ENCODE assay signal across 21 cellular contexts in the genomic region with DNA sequence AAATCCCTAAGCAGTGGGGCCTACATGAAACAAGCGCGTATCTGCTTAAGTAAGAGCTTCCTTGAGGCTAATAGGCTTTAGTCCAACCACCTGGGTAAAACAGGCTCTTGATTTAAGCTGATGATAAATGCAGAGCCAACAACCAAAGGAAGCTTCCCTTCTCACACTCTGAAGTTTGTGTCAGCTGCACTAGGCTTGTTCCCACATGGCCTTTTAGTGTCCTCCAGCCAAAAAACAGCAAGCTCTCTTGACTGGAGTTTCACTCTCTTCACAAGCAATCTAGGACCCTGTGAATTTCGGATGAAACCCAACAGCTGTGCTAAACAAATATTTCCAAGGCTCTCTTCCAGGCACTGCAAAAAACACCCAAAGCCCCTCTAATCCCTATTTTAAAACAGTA.
A peak's percentile ranks its signal among the peaks of the same experiment; 100 is the strongest.
DNase-seq lines count a peak whose midpoint lies in the region; ATAC-seq and TF ChIP-seq lines count a peak whose summit lies in the region.
"Had no signal": no experiment of that assay in that cellular context is flagged by ENCODE, and none has a peak within 500 bp of the region (broad histone marks: within the 10 kb centered on the region; RNA-seq: fewer than 3 reads in every experiment).

No MANE protein-coding gene starts in this region.

- H3K27me3 ChIP-seq in right atrium auricular region (no peaks in the 10 kb centered on the region), WERI-Rb-1 (ENCODE audit: insufficient read depth, low read depth, severe bottlenecking) (no peaks in the 10 kb centered on the region), prostate gland (replicated peaks; ENCODE audit: insufficient read depth) (no peaks in the 10 kb centered on the region), body of pancreas (no peaks in the 10 kb centered on the region)
- H3K27me3 ChIP-seq: BLaER1 treated with 17β-estradiol and CSF1 and Interleukin-3, amounts not matched to agents 10 nM and 100 nM had no signal

- ATAC-seq in Right ventricle myocardium inferior, result peak; percentile 62
- ATAC-seq in body of pancreas, result no peak
- ATAC-seq: CD8-positive, alpha-beta T cell; HCT116 had no signal

- no peak for TF ChIP-seq CTCF in right atrium auricular region (IDR thresholded peaks at IDR 0.05)
- TF ChIP-seq CTCF in WERI-Rb-1 (IDR thresholded peaks at IDR 0.05; ENCODE audit: low read depth, low read length), result no peak
- no peak for TF ChIP-seq CTCF in prostate gland (IDR thresholded peaks at IDR 0.05)
- no peak for TF ChIP-seq CTCF in body of pancreas (IDR thresholded peaks at IDR 0.05)

- H3K36me3 ChIP-seq in right atrium auricular region, result no peaks in the 10 kb centered on the region
- no peaks in the 10 kb centered on the region for H3K36me3 ChIP-seq in WERI-Rb-1
- no peaks in the 10 kb centered on the region for H3K36me3 ChIP-seq in prostate gland
- no peaks in the 10 kb centered on the region for H3K36me3 ChIP-seq in body of pancreas (replicated peaks in 1 of 2; ENCODE audit: insufficient read depth in 1 of 2, low read depth in 2 of 2)
- H3K36me3 ChIP-seq: BLaER1 treated with 17β-estradiol and CSF1 and Interleukin-3, amounts not matched to agents 10 nM and 100 nM had no signal

- H3K27ac ChIP-seq in right atrium auricular region (no peak overlapping the region), WERI-Rb-1 (no peak overlapping the region), prostate gland (no peak overlapping the region), body of pancreas (no peak overlapping the region)
- H3K27ac ChIP-seq: BLaER1 treated with 17β-estradiol and CSF1 and Interleukin-3, amounts not matched to agents 10 nM and 100 nM; PC-9; RWPE1 had no signal

- H3K4me3 ChIP-seq in right atrium auricular region, result no peak overlapping the region
- no peak overlapping the region for H3K4me3 ChIP-seq in WERI-Rb-1 (ENCODE audit: low read depth, low read length)
- H3K4me3 ChIP-seq in prostate gland, result no peak overlapping the region
- no peak overlapping the region for H3K4me3 ChIP-seq in body of pancreas
- H3K4me3 ChIP-seq: BLaER1 treated with 17β-estradiol and CSF1 and Interleukin-3, amounts not matched to agents 10 nM and 100 nM; PC-9 had no signal

- H3K9me3 ChIP-seq in right atrium auricular region (no peaks in the 10 kb centered on the region), WERI-Rb-1 (ENCODE audit: severe bottlenecking) (no peaks in the 10 kb centered on the region), prostate gland (no peaks in the 10 kb centered on the region), body of pancreas (peaks cover 0 to 4% (median 0%) of the 10 kb centered on the region in 3 donors)

- 27% methylated on average over 3 of the region's 3 CpGs for WGBS in prostate gland
- 64 to 74% methylated on average over 3 of the region's 3 CpGs for WGBS in body of pancreas, 2 donors

- TF ChIP-seq POLR2A in prostate gland (IDR thresholded peaks at IDR 0.05) (no peak), body of pancreas (IDR thresholded peaks at IDR 0.05) (no peak)

- DNase-seq in Right ventricle myocardium inferior (ENCODE audit: missing footprints), result no peak
- DNase-seq in right atrium auricular region (ENCODE audit: low spot score), result no peak
- peak; percentile 23 for DNase-seq in WERI-Rb-1
- DNase-seq in left kidney (ENCODE audit: low read depth, low spot score), result peak; percentile 38
- peak; percentile 16 for DNase-seq in prostate gland (ENCODE audit: low spot score)
- DNase-seq in NCI-H2107 treated with DMSO at 0.1 percent for 48 hours (lab: John Stamatoyannopoulos, UW; ENCODE audit: unreplicated experiment), result no peak
- no peak for DNase-seq in mesenteric fat pad (ENCODE audit: low spot score)
- DNase-seq in body of pancreas, result no peak
- DNase-seq: 8988T; CD8-positive, alpha-beta T cell; KBM-7; MM.1S; NCI-H1092; NCI-H1436; NCI-H187 treated with DMSO at 0.1 percent for 48 hours; NCI-H2227 treated with DMSO at 0.1 percent for 48 hours; NCI-H510A; PC-9 had no signal

- intact Hi-C loops in Right ventricle myocardium inferior (cut with DNase I) (no loop called here), prostate gland (cut with DNase I) (no loop called here), body of pancreas (cut with DNase I) (no loop called here)

- H3K4me1 ChIP-seq in right atrium auricular region (peaks cover 0 to 11% of the 10 kb centered on the region in 2 donors), prostate gland (replicated peaks) (no peaks in the 10 kb centered on the region), body of pancreas (no peaks in the 10 kb centered on the region)
- H3K4me1 ChIP-seq: BLaER1 treated with 17β-estradiol and CSF1 and Interleukin-3, amounts not matched to agents 10 nM and 100 nM had no signal

Comparison
In these comparisons a context has a peak if more than half of its experiments do, and no peak if none do; other contexts are left out.
1. DNase-seq: peak in WERI-Rb-1 (single experiment), left kidney (single experiment) and prostate gland (single experiment); none in Right ventricle myocardium inferior (single experiment), right atrium auricular region (single experiment), NCI-H2107 treated with DMSO at 0.1 percent for 48 hours (single experiment), mesenteric fat pad (single experiment) and body of pancreas (0 of 4).